Comparison of ENCODE assay signal across 1 cellular context in genomic region chr14:68945585-68946289, GRCh38.
TF ChIP-seq lines count a peak whose summit lies in the region.

No MANE protein-coding gene starts in this region.

TF ChIP-seq in HepG2, 621 proteins besides CTCF, POLR2A, EP300 and RAD21 (continued from another document and continues in another):
- no peak for TF ChIP-seq ZNF646 (CRISPR knock-in tag; IDR thresholded peaks at IDR 0.05)
- TF ChIP-seq PAX8 (CRISPR knock-in tag; IDR thresholded peaks at IDR 0.05; ENCODE audit: borderline replicate concordance), result no peak
- TF ChIP-seq ZFP90 (CRISPR knock-in tag; IDR thresholded peaks at IDR 0.05; ENCODE audit: borderline replicate concordance), result no peak
- TF ChIP-seq SMARCC2 (IDR thresholded peaks at IDR 0.05), result no peak
- no peak for TF ChIP-seq ARNT (IDR thresholded peaks at IDR 0.05)
- TF ChIP-seq ATAD3A (CRISPR knock-in tag; IDR thresholded peaks at IDR 0.05), result no peak
- TF ChIP-seq ZNF30 (CRISPR knock-in tag; IDR thresholded peaks at IDR 0.05), result no peak
- TF ChIP-seq NFE2L2 (IDR thresholded peaks at IDR 0.05; ENCODE audit: low read length), result no peak
- TF ChIP-seq MED1 (CRISPR knock-in tag; IDR thresholded peaks at IDR 0.05), result peak; percentile 34; the same call in 1 of the 2 replicates
- no peak for TF ChIP-seq ZZZ3 (CRISPR knock-in tag; IDR thresholded peaks at IDR 0.05; ENCODE audit: borderline replicate concordance)
- TF ChIP-seq HNF1A (IDR thresholded peaks at IDR 0.05; ENCODE audit: low read depth), result no peak
- TF ChIP-seq HNF1A (CRISPR knock-in tag; IDR thresholded peaks at IDR 0.05; ENCODE audit: borderline replicate concordance), result no peak; the same call in 1 of the 2 replicates
- TF ChIP-seq ZNF124 (CRISPR knock-in tag; IDR thresholded peaks at IDR 0.05), result no peak
- TF ChIP-seq ZNF879 (CRISPR knock-in tag; IDR thresholded peaks at IDR 0.05), result no peak
- no peak for TF ChIP-seq IKZF5 (CRISPR knock-in tag; IDR thresholded peaks at IDR 0.05)
- no peak for TF ChIP-seq NR2F6 (IDR thresholded peaks at IDR 0.05)
- TF ChIP-seq NR2F6 (CRISPR knock-in tag; IDR thresholded peaks at IDR 0.05), result 0 out of 2 replicates have a peak, but pooled peaks have one; percentile 32
- no peak for TF ChIP-seq NR3C1 (CRISPR knock-in tag; IDR thresholded peaks at IDR 0.05)
- TF ChIP-seq ZNF180 (CRISPR knock-in tag; IDR thresholded peaks at IDR 0.05; ENCODE audit: borderline replicate concordance, low read depth), result no peak
- 0 out of 2 replicates have a peak, but pooled peaks have one; percentile 26 for TF ChIP-seq ZNF770 (CRISPR knock-in tag; IDR thresholded peaks at IDR 0.05)
- TF ChIP-seq KMT2B (CRISPR knock-in tag; IDR thresholded peaks at IDR 0.05), result no peak
- peak; percentile 29; the same call in 1 of the 2 replicates for TF ChIP-seq HDAC2 (CRISPR knock-in tag; IDR thresholded peaks at IDR 0.05)
- TF ChIP-seq PRMT3 (CRISPR knock-in tag; IDR thresholded peaks at IDR 0.05; ENCODE audit: borderline replicate concordance, low read depth), result no peak
- TF ChIP-seq GABPA (IDR thresholded peaks at IDR 0.05; ENCODE audit: low read depth, low read length), result no peak
- no peak for TF ChIP-seq GABPA (CRISPR knock-in tag; IDR thresholded peaks at IDR 0.05; ENCODE audit: low read depth)
- TF ChIP-seq ZNF780A (CRISPR knock-in tag; IDR thresholded peaks at IDR 0.05), result no peak
- no peak for TF ChIP-seq ZNF567 (CRISPR knock-in tag; IDR thresholded peaks at IDR 0.05; ENCODE audit: borderline replicate concordance)
- TF ChIP-seq DNMT1 (CRISPR knock-in tag; IDR thresholded peaks at IDR 0.05), result no peak
- no peak for TF ChIP-seq STAG1 (CRISPR knock-in tag; IDR thresholded peaks at IDR 0.05)
- peak; percentile 67; the same call in 1 of the 2 replicates for TF ChIP-seq ZMYM2 (CRISPR knock-in tag; IDR thresholded peaks at IDR 0.05)
- no peak for TF ChIP-seq ZNF749 (CRISPR knock-in tag; IDR thresholded peaks at IDR 0.05; ENCODE audit: borderline replicate concordance)
- peak; percentile 31; the same call in 1 of the 2 replicates for TF ChIP-seq PHF21A (CRISPR knock-in tag; IDR thresholded peaks at IDR 0.05)
- no peak for TF ChIP-seq CCDC6 (CRISPR knock-in tag; IDR thresholded peaks at IDR 0.05)
- no peak for TF ChIP-seq ZNF224 (CRISPR knock-in tag; IDR thresholded peaks at IDR 0.05)
- TF ChIP-seq DDIT3 (CRISPR knock-in tag; IDR thresholded peaks at IDR 0.05), result no peak
- peak; percentile 23; the same call in 1 of the 2 replicates for TF ChIP-seq ZNF350 (CRISPR knock-in tag; IDR thresholded peaks at IDR 0.05; ENCODE audit: borderline replicate concordance, low read depth)
- TF ChIP-seq ZNF788 (CRISPR knock-in tag; IDR thresholded peaks at IDR 0.05; ENCODE audit: borderline replicate concordance), result 0 out of 2 replicates have a peak, but pooled peaks have one; percentile 29
- TF ChIP-seq SNAPC2 (CRISPR knock-in tag; IDR thresholded peaks at IDR 0.05), result no peak
- no peak for TF ChIP-seq CSRNP2 (CRISPR knock-in tag; conservative IDR thresholded peaks at IDR 0.05; ENCODE audit: low read depth)
- TF ChIP-seq PLSCR1 (CRISPR knock-in tag; IDR thresholded peaks at IDR 0.05; ENCODE audit: borderline replicate concordance), result no peak
- TF ChIP-seq ZNF513 (CRISPR knock-in tag; conservative IDR thresholded peaks at IDR 0.05), result no peak
- no peak for TF ChIP-seq TP53 (CRISPR knock-in tag; conservative IDR thresholded peaks at IDR 0.05)
- no peak for TF ChIP-seq GATAD1 (CRISPR knock-in tag; IDR thresholded peaks at IDR 0.05)
- TF ChIP-seq HDAC1 (CRISPR knock-in tag; IDR thresholded peaks at IDR 0.05), result no peak
- TF ChIP-seq NAIF1 (CRISPR knock-in tag; IDR thresholded peaks at IDR 0.05; ENCODE audit: borderline replicate concordance), result no peak
- no peak for TF ChIP-seq THAP7 (CRISPR knock-in tag; IDR thresholded peaks at IDR 0.05)
- peak; percentile 82 for TF ChIP-seq ZMYM3 (CRISPR knock-in tag; IDR thresholded peaks at IDR 0.05)
- TF ChIP-seq RARA (CRISPR knock-in tag; IDR thresholded peaks at IDR 0.05), result peak; percentile 12; the same call in 1 of the 2 replicates
